ENCODE assay signal across 6 cellular contexts in the genomic region with DNA sequence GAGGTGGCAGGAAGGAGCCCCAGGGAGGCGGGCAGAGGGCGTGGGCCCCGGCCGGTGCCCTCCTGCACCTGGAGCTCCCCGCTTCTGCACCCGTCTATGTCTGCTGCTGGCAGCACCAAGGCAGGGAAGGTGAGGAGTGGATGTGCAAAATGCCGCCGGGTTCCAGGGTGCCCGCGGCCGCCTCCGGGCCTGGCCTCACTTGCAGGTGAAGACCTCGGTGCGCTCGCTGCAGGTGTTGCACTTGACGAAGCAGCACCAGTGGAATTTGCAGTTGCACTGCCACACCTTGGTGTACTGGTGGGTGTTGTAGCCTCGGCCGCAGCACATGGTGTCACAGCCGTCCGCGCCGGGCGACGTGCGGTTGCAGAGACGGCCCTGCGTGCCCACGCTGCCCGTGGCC. TPM values are rescaled to one million over a fixed set of nuclear protein-coding genes. Genes with fewer than 3 reads are reported as not detected.
"Had no signal": no experiment of that assay in that cellular context is flagged by ENCODE, and none has a peak within 500 bp of the region (broad histone marks: within the 10 kb centered on the region; RNA-seq: fewer than 3 reads in every experiment).

No MANE protein-coding gene starts in this region.

- H3K27ac ChIP-seq: HL-60 had no signal

- H3K36me3 Mint-ChIP-seq: IgD-negative memory B cell had no signal

- H3K27me3 Mint-ChIP-seq: IgD-negative memory B cell had no signal

- H3K9me3 Mint-ChIP-seq: IgD-negative memory B cell had no signal

- H3K4me3 ChIP-seq: K562 had no signal

- H3K4me3 Mint-ChIP-seq: IgD-negative memory B cell had no signal

- DNase-seq: IMR-90, KBM-7 had no signal

RNA-seq across cellular contexts. Expression of a gene that starts 54.3 kb away (rescaled TPM):
- total RNA-seq: K562 had no signal
- polyA plus RNA-seq: HepG2, IgD-negative memory B cell, K562 had no signal
